8 cellular contexts compared by ENCODE assay signal in genomic region chr1:201537966-201538617, GRCh38. TPM values are rescaled to one million over a fixed set of nuclear protein-coding genes. Genes with fewer than 3 reads are reported as not detected.
A peak's percentile ranks its signal among the peaks of the same experiment; 100 is the strongest.
DNase-seq lines count a peak whose midpoint lies in the region; ATAC-seq and TF ChIP-seq lines count a peak whose summit lies in the region.

No MANE protein-coding gene starts in this region.

- H3K9me3 ChIP-seq in stomach, result no peaks in the 10 kb centered on the region

- H3K4me3 Mint-ChIP-seq in T-helper 2 cell treated with Interferon-gamma antibody and Interleukin-4, amounts not matched to agents 5 μg/mL and 100 μg/mL, for 36 hours, result peak overlapping the region; percentile 63
- peak overlapping the region; percentile 45 for H3K4me3 Mint-ChIP-seq in activated T-helper 2 cell treated with anti-CD3 and anti-CD28 coated beads, Interferon-gamma antibody, Interleukin-2, Interleukin-4, amounts not matched to agents 10 μg/mL and 5 μg/mL and 100 μg/mL, durations not matched to agents 14 hours and 24 hours and 36 hours (ENCODE audit: low read depth)

- peak in 1 of 7 experiments; percentile 3 for TF ChIP-seq CTCF in stomach (IDR thresholded peaks at IDR 0.05)

- TF ChIP-seq EP300 in stomach (IDR thresholded peaks at IDR 0.05), result no peak

- peaks cover 29 to 66% (median 38%) of the 10 kb centered on the region in 4 donors for H3K4me1 ChIP-seq in stomach

- H3K4me3 ChIP-seq in stomach, result peak overlapping the region; percentile 63 to 70 (median 66)

- peaks cover 0 to 45% (median 23%) of the 10 kb centered on the region in 3 donors for H3K27me3 ChIP-seq in stomach

- TF ChIP-seq POLR2A in stomach (IDR thresholded peaks at IDR 0.05), result no peak

- ATAC-seq in GM19351 (IDR thresholded peaks at IDR 0.05; ENCODE audit: unreplicated experiment), result no peak
- ATAC-seq in HG02973 (IDR thresholded peaks at IDR 0.05; ENCODE audit: unreplicated experiment), result no peak

- no peak for DNase-seq in T-helper 2 cell treated with Interferon-gamma antibody and Interleukin-4, amounts not matched to agents 5 μg/mL and 100 μg/mL, for 36 hours (ENCODE audit: low spot score)
- no peak for DNase-seq in T-helper 2 cell
- no peak for DNase-seq in activated T-helper 2 cell treated with anti-CD3 and anti-CD28 coated beads, Interferon-gamma antibody, Interleukin-2, Interleukin-4, amounts not matched to agents 10 μg/mL and 5 μg/mL and 100 μg/mL, durations not matched to agents 14 hours and 24 hours and 36 hours (ENCODE audit: low spot score)
- DNase-seq in iPS-NIHi7 (ENCODE audit: extremely low spot score), result peak; percentile 59
- no peak for DNase-seq in stomach
- no peak for DNase-seq in NCI-H1436 treated with DMSO at 0.1 percent for 48 hours (lab: John Stamatoyannopoulos, UW)

- no peaks in the 10 kb centered on the region for H3K9me3 Mint-ChIP-seq in T-helper 2 cell treated with Interferon-gamma antibody and Interleukin-4, amounts not matched to agents 5 μg/mL and 100 μg/mL, for 36 hours
- no peaks in the 10 kb centered on the region for H3K9me3 Mint-ChIP-seq in activated T-helper 2 cell treated with anti-CD3 and anti-CD28 coated beads, Interferon-gamma antibody, Interleukin-2, Interleukin-4, amounts not matched to agents 10 μg/mL and 5 μg/mL and 100 μg/mL, durations not matched to agents 14 hours and 24 hours and 36 hours

- H3K36me3 Mint-ChIP-seq in T-helper 2 cell treated with Interferon-gamma antibody and Interleukin-4, amounts not matched to agents 5 μg/mL and 100 μg/mL, for 36 hours (ENCODE audit: low read depth), result no peaks in the 10 kb centered on the region
- H3K36me3 Mint-ChIP-seq in activated T-helper 2 cell treated with anti-CD3 and anti-CD28 coated beads, Interferon-gamma antibody, Interleukin-2, Interleukin-4, amounts not matched to agents 10 μg/mL and 5 μg/mL and 100 μg/mL, durations not matched to agents 14 hours and 24 hours and 36 hours (ENCODE audit: low read depth), result no peaks in the 10 kb centered on the region

- intact Hi-C loops in activated T-helper 2 cell treated with anti-CD3 and anti-CD28 coated beads, Interferon-gamma antibody, Interleukin-2, Interleukin-4, amounts not matched to agents 10 μg/mL and 5 μg/mL and 100 μg/mL, durations not matched to agents 14 hours and 24 hours and 36 hours (cut with micrococcal nuclease), result no loop called here
- intact Hi-C loops in stomach (cut with DNase I; ENCODE audit: low total_unique reads), result no loop called here

- H3K36me3 ChIP-seq in stomach, result no peaks in the 10 kb centered on the region

- H3K27ac Mint-ChIP-seq in T-helper 2 cell treated with Interferon-gamma antibody and Interleukin-4, amounts not matched to agents 5 μg/mL and 100 μg/mL, for 36 hours, result no peak overlapping the region
- no peak overlapping the region for H3K27ac Mint-ChIP-seq in activated T-helper 2 cell treated with anti-CD3 and anti-CD28 coated beads, Interferon-gamma antibody, Interleukin-2, Interleukin-4, amounts not matched to agents 10 μg/mL and 5 μg/mL and 100 μg/mL, durations not matched to agents 14 hours and 24 hours and 36 hours

- H3K4me1 Mint-ChIP-seq in T-helper 2 cell treated with Interferon-gamma antibody and Interleukin-4, amounts not matched to agents 5 μg/mL and 100 μg/mL, for 36 hours (ENCODE audit: low read depth), result peaks cover 13% of the 10 kb centered on the region
- peaks cover 8% of the 10 kb centered on the region for H3K4me1 Mint-ChIP-seq in activated T-helper 2 cell treated with anti-CD3 and anti-CD28 coated beads, Interferon-gamma antibody, Interleukin-2, Interleukin-4, amounts not matched to agents 10 μg/mL and 5 μg/mL and 100 μg/mL, durations not matched to agents 14 hours and 24 hours and 36 hours (ENCODE audit: low read depth)

- 21 to 28% (median 24%) methylated on average over 5 to 6 of the region's 6 CpGs for WGBS in stomach, 5 donors

- H3K27me3 Mint-ChIP-seq in T-helper 2 cell treated with Interferon-gamma antibody and Interleukin-4, amounts not matched to agents 5 μg/mL and 100 μg/mL, for 36 hours (ENCODE audit: low read depth), result peaks cover 68% of the 10 kb centered on the region
- H3K27me3 Mint-ChIP-seq in activated T-helper 2 cell treated with anti-CD3 and anti-CD28 coated beads, Interferon-gamma antibody, Interleukin-2, Interleukin-4, amounts not matched to agents 10 μg/mL and 5 μg/mL and 100 μg/mL, durations not matched to agents 14 hours and 24 hours and 36 hours (ENCODE audit: low read depth), result peaks cover 61% of the 10 kb centered on the region

- H3K27ac ChIP-seq in stomach, result peak overlapping the region in 4 of 5 donors; percentile 73 to 87 (median 84)

RNA-seq across cellular contexts. Expression of gene NAV1, which starts 0.8 kb away (rescaled TPM):
- 1.3 and 1.6 TPM in 2 replicates for total RNA-seq in activated T-helper 2 cell treated with anti-CD3 and anti-CD28 coated beads, Interferon-gamma antibody, Interleukin-2, Interleukin-4, amounts not matched to agents 10 μg/mL and 5 μg/mL and 100 μg/mL, durations not matched to agents 14 hours and 24 hours and 36 hours
- total RNA-seq in stomach, result 10 to 100 TPM in 4 of 5 donors, 1 to 10 TPM in 1; 8.2 to 33.0 (median 17.3) TPM
- 1 to 10 TPM; 3.0 to 4.7 (median 4.7) TPM for polyA plus RNA-seq in stomach

RNA-seq across cellular contexts. Expression of gene CSRP1, which starts 31.2 kb away (rescaled TPM):
- total RNA-seq in activated T-helper 2 cell treated with anti-CD3 and anti-CD28 coated beads, Interferon-gamma antibody, Interleukin-2, Interleukin-4, amounts not matched to agents 10 μg/mL and 5 μg/mL and 100 μg/mL, durations not matched to agents 14 hours and 24 hours and 36 hours, result 61.4 and 62.9 TPM in 2 replicates
- 1,000 to 10,000 TPM in 2 of 5 donors, 100 to 1,000 TPM in 3; 304 to 2,162 (median 853) TPM for total RNA-seq in stomach
- polyA plus RNA-seq in stomach, result 100 to 1,000 TPM; 220 to 641 (median 274) TPM
